In the genomic region with DNA sequence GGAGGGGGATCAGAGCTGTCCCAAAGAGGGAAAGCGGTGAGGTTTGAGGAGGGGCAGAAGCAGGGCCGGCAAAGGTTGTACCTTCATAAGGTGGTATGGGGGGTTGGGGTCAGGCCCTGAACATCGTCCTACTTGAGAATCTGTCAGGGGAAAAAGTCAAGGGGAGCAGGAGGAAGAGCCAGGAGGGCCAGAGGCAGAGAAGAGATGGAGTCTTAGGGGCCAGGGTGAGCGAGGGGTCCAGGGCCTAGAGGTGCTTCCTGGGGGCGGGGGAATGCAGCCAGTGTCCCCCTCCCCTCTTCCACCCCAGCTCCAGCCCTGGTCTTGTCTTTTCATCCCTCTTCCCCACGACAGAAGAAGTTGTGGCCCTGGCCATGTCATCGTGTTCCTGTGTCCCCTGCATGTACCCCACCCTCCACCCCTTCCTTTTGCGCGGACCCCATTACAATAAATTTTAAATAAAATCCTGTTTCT, we compare ENCODE assay signal across 8 cellular contexts. TPM values are rescaled to one million over a fixed set of nuclear protein-coding genes. Genes with fewer than 3 reads are reported as not detected.
DNase-seq lines count a peak whose midpoint lies in the region; ATAC-seq and TF ChIP-seq lines count a peak whose summit lies in the region.

No MANE protein-coding gene starts in this region.

- peak overlapping the region; percentile 87 to 92 (median 89) for H3K27ac Mint-ChIP-seq in CD4-positive, CD25-positive, alpha-beta regulatory T cell
- H3K27ac Mint-ChIP-seq in osteocyte (ENCODE audit: unreplicated experiment) = peak overlapping the region; percentile 93

- DNase-seq in CD4-positive, CD25-positive, alpha-beta regulatory T cell = no peak
- DNase-seq in NB4 (ENCODE audit: low read depth) (no peak), osteocyte (ENCODE audit: extremely low spot score, unreplicated experiment) (no peak), NCI-H748 (lab: John Stamatoyannopoulos, UW; ENCODE audit: unreplicated experiment) (no peak), midbrain (lab: John Stamatoyannopoulos, UW) (no peak)
- no peak for DNase-seq in effector memory CD4-positive, alpha-beta T cell

- TF ChIP-seq CTCF in NB4 (IDR thresholded peaks at IDR 0.05; ENCODE audit: low read depth, low read length) = no peak
- no peak for TF ChIP-seq CTCF in osteocyte (IDR thresholded peaks at IDR 0.05)

- peaks cover 2 to 66% (median 37%) of the 10 kb centered on the region in 4 donors for H3K4me1 Mint-ChIP-seq in CD4-positive, CD25-positive, alpha-beta regulatory T cell
- H3K4me1 Mint-ChIP-seq in osteocyte (ENCODE audit: unreplicated experiment) = peaks cover 69% of the 10 kb centered on the region

- H3K4me3 Mint-ChIP-seq in CD4-positive, CD25-positive, alpha-beta regulatory T cell = peak overlapping the region; percentile 89 to 96 (median 90)
- peak overlapping the region; percentile 81 for H3K4me3 Mint-ChIP-seq in osteocyte (ENCODE audit: unreplicated experiment)

- H3K9me3 ChIP-seq in CD4-positive, CD25-positive, alpha-beta regulatory T cell (ENCODE audit: control insufficient read depth in 2 of 2, low read length in 2 of 2) = no peaks in the 10 kb centered on the region
- no peaks in the 10 kb centered on the region for H3K9me3 ChIP-seq in effector memory CD4-positive, alpha-beta T cell (ENCODE audit: control insufficient read depth, low read length)

- peaks cover 0 to 1% (median 0%) of the 10 kb centered on the region in 7 donors for H3K9me3 Mint-ChIP-seq in CD4-positive, CD25-positive, alpha-beta regulatory T cell
- H3K9me3 Mint-ChIP-seq in osteocyte (ENCODE audit: unreplicated experiment) = no peaks in the 10 kb centered on the region

- ATAC-seq in CD4-positive, CD25-positive, alpha-beta regulatory T cell (ENCODE audit: low read depth in 2 of 2) = no peak
- ATAC-seq in HG03460 (IDR thresholded peaks at IDR 0.05; ENCODE audit: unreplicated experiment) = no peak
- no peak for ATAC-seq in GM19324 (IDR thresholded peaks at IDR 0.05; ENCODE audit: low FRiP score, unreplicated experiment)

- peaks cover 4% of the 10 kb centered on the region for H3K36me3 ChIP-seq in CD4-positive, CD25-positive, alpha-beta regulatory T cell (ENCODE audit: control insufficient read depth, insufficient read depth, low read length)
- peaks cover 7% of the 10 kb centered on the region for H3K36me3 ChIP-seq in effector memory CD4-positive, alpha-beta T cell (ENCODE audit: control insufficient read depth, insufficient read depth, low read length)

- H3K27me3 Mint-ChIP-seq in CD4-positive, CD25-positive, alpha-beta regulatory T cell = peaks cover 23% of the 10 kb centered on the region
- no peaks in the 10 kb centered on the region for H3K27me3 Mint-ChIP-seq in osteocyte (ENCODE audit: unreplicated experiment)

- H3K4me1 ChIP-seq in CD4-positive, CD25-positive, alpha-beta regulatory T cell (ENCODE audit: control insufficient read depth, insufficient read depth, low read length, poor library complexity, severe bottlenecking) = peaks cover 67% of the 10 kb centered on the region
- peaks cover 63% of the 10 kb centered on the region for H3K4me1 ChIP-seq in effector memory CD4-positive, alpha-beta T cell (ENCODE audit: control insufficient read depth, insufficient read depth, low read length, poor library complexity, severe bottlenecking)

- H3K36me3 Mint-ChIP-seq in CD4-positive, CD25-positive, alpha-beta regulatory T cell = peaks cover 4% of the 10 kb centered on the region
- peaks cover 4% of the 10 kb centered on the region for H3K36me3 Mint-ChIP-seq in osteocyte (ENCODE audit: unreplicated experiment)

- no peaks in the 10 kb centered on the region for H3K27me3 ChIP-seq in CD4-positive, CD25-positive, alpha-beta regulatory T cell (ENCODE audit: control insufficient read depth, insufficient read depth, low read length)
- H3K27me3 ChIP-seq in effector memory CD4-positive, alpha-beta T cell (replicated peaks; ENCODE audit: control insufficient read depth, insufficient read depth, low read length, poor library complexity, severe bottlenecking) = no peaks in the 10 kb centered on the region

- TF ChIP-seq POLR2A in NB4 (IDR thresholded peaks at IDR 0.05; ENCODE audit: extremely low read depth, insufficient read length) = no peak

- H3K4me3 ChIP-seq in CD4-positive, CD25-positive, alpha-beta regulatory T cell (ENCODE audit: low read depth, low read length) = peak overlapping the region; percentile 65
- H3K4me3 ChIP-seq in NB4 (ENCODE audit: low read depth, low read length) = peak overlapping the region; percentile 16
- H3K4me3 ChIP-seq in effector memory CD4-positive, alpha-beta T cell (ENCODE audit: insufficient read depth, low read depth, low read length, poor library complexity, severe bottlenecking) = peak overlapping the region; percentile 75

- peak overlapping the region; percentile 90 for H3K27ac ChIP-seq in CD4-positive, CD25-positive, alpha-beta regulatory T cell (ENCODE audit: insufficient read depth, low read length, poor library complexity, severe bottlenecking)
- H3K27ac ChIP-seq in effector memory CD4-positive, alpha-beta T cell (ENCODE audit: insufficient read depth, low read length, poor library complexity, severe bottlenecking) = peak overlapping the region; percentile 85

RNA-seq across cellular contexts. Expression of a gene that starts 1.3 kb away (rescaled TPM):
- 1.9 TPM for total RNA-seq in CD4-positive, CD25-positive, alpha-beta regulatory T cell
- under 1 TPM in 2 of 4 donors, not detected in 2; 0.06 to 0.17 TPM for polyA plus RNA-seq in CD4-positive, CD25-positive, alpha-beta regulatory T cell
- 8.8 and 13.4 TPM in 2 replicates for total RNA-seq in osteocyte

RNA-seq across cellular contexts. Expression of a gene that starts 4.4 kb away (rescaled TPM):
- 224 TPM for total RNA-seq in CD4-positive, CD25-positive, alpha-beta regulatory T cell
- polyA plus RNA-seq in CD4-positive, CD25-positive, alpha-beta regulatory T cell = 10 to 100 TPM; 36.9 to 62.2 (median 44.5) TPM
- 304 and 305 TPM in 2 replicates for total RNA-seq in osteocyte

RNA-seq across cellular contexts. Expression of a gene that starts 5.2 kb away (rescaled TPM):
- total RNA-seq in CD4-positive, CD25-positive, alpha-beta regulatory T cell = 15.6 TPM
- polyA plus RNA-seq in CD4-positive, CD25-positive, alpha-beta regulatory T cell = 10 to 100 TPM; 41.0 to 48.8 (median 45.5) TPM
- 26.4 and 29.1 TPM in 2 replicates for total RNA-seq in osteocyte

RNA-seq across cellular contexts. Expression of a gene that starts 9.5 kb away (rescaled TPM):
- 163 TPM for total RNA-seq in CD4-positive, CD25-positive, alpha-beta regulatory T cell
- polyA plus RNA-seq in CD4-positive, CD25-positive, alpha-beta regulatory T cell = 100 to 1,000 TPM; 116 to 157 (median 133) TPM
- 150 and 157 TPM in 2 replicates for total RNA-seq in osteocyte

RNA-seq across cellular contexts. Expression of a gene that starts 20.2 kb away (rescaled TPM):
- 89.1 TPM for total RNA-seq in CD4-positive, CD25-positive, alpha-beta regulatory T cell
- 10 to 100 TPM; 49.4 to 65.1 (median 56.1) TPM for polyA plus RNA-seq in CD4-positive, CD25-positive, alpha-beta regulatory T cell
- 20.0 and 23.0 TPM in 2 replicates for total RNA-seq in osteocyte

Comparison
In these comparisons a context has a peak if more than half of its experiments do, and no peak if none do; other contexts are left out.
1. H3K4me3 ChIP-seq: peak in every context shown above with its lines; median percentile 75 in effector memory CD4-positive, alpha-beta T cell; 65 in CD4-positive, CD25-positive, alpha-beta regulatory T cell; 16 in NB4.